In the genomic region with DNA sequence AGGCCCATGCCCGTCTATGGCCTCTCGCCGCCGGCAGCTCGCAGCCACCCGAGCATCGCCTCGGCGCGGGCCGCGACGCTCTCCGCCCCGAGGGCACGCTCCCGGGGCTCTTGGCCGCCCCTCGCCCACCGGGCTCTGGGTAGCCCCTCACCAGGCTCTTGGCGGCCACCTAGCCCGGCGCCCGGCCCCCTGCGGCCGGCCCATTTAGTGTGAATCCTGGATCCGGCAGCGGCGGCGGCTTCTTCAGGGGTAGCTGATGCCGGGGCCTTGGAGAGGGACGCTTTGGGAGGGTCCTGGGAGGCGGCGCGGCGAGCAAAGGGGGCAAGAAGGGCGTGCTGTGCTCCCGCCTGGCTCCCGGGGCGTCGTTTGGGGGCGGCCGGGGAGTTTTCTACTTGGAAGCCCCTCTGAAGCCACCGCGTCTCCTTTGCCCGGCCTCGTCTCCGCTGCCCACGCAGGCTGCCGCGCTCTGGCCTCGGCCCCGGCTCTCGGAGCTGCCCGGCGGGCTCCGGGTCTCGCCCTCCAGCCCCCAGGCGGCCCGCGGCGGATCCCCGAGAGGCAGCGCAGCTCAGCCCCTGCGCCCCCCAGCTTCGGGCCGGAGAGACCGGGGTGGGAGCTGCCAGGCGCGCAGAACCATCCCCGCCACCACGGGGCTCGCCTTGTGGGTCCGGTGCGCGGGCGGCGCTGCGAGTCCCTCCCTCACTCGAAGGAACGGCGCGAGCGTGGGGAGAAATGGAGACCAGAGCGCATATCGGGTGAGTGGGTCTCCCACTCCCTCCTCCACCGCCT, we compare ENCODE assay signal across 1 cellular context.
TF ChIP-seq lines count a peak whose summit lies in the region.

No MANE protein-coding gene starts in this region.

TF ChIP-seq in HepG2, 621 proteins besides CTCF, POLR2A, EP300 and RAD21 (continued from another document and continues in another):
- TF ChIP-seq, protein P1, sequence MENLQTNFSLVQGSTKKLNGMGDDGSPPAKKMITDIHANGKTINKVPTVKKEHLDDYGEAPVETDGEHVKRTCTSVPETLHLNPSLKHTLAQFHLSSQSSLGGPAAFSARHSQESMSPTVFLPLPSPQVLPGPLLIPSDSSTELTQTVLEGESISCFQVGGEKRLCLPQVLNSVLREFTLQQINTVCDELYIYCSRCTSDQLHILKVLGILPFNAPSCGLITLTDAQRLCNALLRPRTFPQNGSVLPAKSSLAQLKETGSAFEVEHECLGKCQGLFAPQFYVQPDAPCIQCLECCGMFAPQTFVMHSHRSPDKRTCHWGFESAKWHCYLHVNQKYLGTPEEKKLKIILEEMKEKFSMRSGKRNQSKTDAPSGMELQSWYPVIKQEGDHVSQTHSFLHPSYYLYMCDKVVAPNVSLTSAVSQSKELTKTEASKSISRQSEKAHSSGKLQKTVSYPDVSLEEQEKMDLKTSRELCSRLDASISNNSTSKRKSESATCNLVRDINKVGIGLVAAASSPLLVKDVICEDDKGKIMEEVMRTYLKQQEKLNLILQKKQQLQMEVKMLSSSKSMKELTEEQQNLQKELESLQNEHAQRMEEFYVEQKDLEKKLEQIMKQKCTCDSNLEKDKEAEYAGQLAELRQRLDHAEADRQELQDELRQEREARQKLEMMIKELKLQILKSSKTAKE (CRISPR knock-in tag; IDR thresholded peaks at IDR 0.05; ENCODE audit: borderline replicate concordance): no peak
- TF ChIP-seq, protein P2, sequence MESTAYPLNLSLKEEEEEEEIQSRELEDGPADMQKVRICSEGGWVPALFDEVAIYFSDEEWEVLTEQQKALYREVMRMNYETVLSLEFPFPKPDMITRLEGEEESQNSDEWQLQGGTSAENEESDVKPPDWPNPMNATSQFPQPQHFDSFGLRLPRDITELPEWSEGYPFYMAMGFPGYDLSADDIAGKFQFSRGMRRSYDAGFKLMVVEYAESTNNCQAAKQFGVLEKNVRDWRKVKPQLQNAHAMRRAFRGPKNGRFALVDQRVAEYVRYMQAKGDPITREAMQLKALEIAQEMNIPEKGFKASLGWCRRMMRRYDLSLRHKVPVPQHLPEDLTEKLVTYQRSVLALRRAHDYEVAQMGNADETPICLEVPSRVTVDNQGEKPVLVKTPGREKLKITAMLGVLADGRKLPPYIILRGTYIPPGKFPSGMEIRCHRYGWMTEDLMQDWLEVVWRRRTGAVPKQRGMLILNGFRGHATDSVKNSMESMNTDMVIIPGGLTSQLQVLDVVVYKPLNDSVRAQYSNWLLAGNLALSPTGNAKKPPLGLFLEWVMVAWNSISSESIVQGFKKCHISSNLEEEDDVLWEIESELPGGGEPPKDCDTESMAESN (CRISPR knock-in tag; conservative IDR thresholded peaks at IDR 0.05): no peak
- TF ChIP-seq, protein P3, sequence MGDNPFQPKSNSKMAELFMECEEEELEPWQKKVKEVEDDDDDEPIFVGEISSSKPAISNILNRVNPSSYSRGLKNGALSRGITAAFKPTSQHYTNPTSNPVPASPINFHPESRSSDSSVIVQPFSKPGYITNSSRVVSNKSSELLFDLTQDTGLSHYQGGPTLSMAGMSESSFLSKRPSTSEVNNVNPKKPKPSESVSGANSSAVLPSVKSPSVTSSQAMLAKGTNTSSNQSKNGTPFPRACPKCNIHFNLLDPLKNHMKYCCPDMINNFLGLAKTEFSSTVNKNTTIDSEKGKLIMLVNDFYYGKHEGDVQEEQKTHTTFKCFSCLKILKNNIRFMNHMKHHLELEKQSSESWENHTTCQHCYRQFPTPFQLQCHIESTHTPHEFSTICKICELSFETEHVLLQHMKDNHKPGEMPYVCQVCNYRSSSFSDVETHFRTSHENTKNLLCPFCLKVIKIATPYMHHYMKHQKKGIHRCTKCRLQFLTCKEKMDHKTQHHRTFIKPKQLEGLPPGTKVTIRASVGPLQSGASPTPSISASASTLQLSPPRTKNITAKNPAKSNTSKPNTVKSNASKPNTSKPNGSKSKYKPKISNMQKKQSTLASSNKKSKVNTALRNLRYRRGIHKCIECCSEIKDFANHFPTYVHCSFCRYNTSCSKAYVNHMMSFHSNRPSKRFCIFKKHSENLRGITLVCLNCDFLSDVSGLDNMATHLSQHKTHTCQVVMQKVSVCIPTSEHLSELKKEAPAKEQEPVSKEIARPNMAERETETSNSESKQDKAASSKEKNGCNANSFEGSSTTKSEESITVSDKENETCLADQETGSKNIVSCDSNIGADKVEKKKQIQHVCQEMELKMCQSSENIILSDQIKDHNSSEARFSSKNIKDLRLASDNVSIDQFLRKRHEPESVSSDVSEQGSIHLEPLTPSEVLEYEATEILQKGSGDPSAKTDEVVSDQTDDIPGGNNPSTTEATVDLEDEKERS (CRISPR knock-in tag; IDR thresholded peaks at IDR 0.05): no peak
- TF ChIP-seq CCDC6 (CRISPR knock-in tag; IDR thresholded peaks at IDR 0.05): peak; percentile 68; the same call in 1 of the 2 replicates
- TF ChIP-seq, protein P4, sequence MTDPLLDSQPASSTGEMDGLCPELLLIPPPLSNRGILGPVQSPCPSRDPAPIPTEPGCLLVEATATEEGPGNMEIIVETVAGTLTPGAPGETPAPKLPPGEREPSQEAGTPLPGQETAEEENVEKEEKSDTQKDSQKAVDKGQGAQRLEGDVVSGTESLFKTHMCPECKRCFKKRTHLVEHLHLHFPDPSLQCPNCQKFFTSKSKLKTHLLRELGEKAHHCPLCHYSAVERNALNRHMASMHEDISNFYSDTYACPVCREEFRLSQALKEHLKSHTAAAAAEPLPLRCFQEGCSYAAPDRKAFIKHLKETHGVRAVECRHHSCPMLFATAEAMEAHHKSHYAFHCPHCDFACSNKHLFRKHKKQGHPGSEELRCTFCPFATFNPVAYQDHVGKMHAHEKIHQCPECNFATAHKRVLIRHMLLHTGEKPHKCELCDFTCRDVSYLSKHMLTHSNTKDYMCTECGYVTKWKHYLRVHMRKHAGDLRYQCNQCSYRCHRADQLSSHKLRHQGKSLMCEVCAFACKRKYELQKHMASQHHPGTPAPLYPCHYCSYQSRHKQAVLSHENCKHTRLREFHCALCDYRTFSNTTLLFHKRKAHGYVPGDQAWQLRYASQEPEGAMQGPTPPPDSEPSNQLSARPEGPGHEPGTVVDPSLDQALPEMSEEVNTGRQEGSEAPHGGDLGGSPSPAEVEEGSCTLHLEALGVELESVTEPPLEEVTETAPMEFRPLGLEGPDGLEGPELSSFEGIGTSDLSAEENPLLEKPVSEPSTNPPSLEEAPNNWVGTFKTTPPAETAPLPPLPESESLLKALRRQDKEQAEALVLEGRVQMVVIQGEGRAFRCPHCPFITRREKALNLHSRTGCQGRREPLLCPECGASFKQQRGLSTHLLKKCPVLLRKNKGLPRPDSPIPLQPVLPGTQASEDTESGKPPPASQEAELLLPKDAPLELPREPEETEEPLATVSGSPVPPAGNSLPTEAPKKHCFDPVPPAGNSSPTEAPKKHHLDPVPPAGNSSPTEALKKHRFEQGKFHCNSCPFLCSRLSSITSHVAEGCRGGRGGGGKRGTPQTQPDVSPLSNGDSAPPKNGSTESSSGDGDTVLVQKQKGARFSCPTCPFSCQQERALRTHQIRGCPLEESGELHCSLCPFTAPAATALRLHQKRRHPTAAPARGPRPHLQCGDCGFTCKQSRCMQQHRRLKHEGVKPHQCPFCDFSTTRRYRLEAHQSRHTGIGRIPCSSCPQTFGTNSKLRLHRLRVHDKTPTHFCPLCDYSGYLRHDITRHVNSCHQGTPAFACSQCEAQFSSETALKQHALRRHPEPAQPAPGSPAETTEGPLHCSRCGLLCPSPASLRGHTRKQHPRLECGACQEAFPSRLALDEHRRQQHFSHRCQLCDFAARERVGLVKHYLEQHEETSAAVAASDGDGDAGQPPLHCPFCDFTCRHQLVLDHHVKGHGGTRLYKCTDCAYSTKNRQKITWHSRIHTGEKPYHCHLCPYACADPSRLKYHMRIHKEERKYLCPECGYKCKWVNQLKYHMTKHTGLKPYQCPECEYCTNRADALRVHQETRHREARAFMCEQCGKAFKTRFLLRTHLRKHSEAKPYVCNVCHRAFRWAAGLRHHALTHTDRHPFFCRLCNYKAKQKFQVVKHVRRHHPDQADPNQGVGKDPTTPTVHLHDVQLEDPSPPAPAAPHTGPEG (CRISPR knock-in tag; IDR thresholded peaks at IDR 0.05): no peak
- TF ChIP-seq, protein P5, sequence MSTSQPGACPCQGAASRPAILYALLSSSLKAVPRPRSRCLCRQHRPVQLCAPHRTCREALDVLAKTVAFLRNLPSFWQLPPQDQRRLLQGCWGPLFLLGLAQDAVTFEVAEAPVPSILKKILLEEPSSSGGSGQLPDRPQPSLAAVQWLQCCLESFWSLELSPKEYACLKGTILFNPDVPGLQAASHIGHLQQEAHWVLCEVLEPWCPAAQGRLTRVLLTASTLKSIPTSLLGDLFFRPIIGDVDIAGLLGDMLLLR (CRISPR knock-in tag; IDR thresholded peaks at IDR 0.05): no peak
- TF ChIP-seq, protein P6, sequence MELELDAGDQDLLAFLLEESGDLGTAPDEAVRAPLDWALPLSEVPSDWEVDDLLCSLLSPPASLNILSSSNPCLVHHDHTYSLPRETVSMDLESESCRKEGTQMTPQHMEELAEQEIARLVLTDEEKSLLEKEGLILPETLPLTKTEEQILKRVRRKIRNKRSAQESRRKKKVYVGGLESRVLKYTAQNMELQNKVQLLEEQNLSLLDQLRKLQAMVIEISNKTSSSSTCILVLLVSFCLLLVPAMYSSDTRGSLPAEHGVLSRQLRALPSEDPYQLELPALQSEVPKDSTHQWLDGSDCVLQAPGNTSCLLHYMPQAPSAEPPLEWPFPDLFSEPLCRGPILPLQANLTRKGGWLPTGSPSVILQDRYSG (CRISPR knock-in tag; IDR thresholded peaks at IDR 0.05): no peak
- no peak for TF ChIP-seq HOXA5 (CRISPR knock-in tag; IDR thresholded peaks at IDR 0.05)
- TF ChIP-seq, protein P7, sequence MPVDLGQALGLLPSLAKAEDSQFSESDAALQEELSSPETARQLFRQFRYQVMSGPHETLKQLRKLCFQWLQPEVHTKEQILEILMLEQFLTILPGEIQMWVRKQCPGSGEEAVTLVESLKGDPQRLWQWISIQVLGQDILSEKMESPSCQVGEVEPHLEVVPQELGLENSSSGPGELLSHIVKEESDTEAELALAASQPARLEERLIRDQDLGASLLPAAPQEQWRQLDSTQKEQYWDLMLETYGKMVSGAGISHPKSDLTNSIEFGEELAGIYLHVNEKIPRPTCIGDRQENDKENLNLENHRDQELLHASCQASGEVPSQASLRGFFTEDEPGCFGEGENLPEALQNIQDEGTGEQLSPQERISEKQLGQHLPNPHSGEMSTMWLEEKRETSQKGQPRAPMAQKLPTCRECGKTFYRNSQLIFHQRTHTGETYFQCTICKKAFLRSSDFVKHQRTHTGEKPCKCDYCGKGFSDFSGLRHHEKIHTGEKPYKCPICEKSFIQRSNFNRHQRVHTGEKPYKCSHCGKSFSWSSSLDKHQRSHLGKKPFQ (CRISPR knock-in tag; IDR thresholded peaks at IDR 0.05; ENCODE audit: insufficient replicate concordance): peak; percentile 87
- TF ChIP-seq ZNF766 (CRISPR knock-in tag; IDR thresholded peaks at IDR 0.05; ENCODE audit: borderline replicate concordance): no peak
- TF ChIP-seq, protein P8, sequence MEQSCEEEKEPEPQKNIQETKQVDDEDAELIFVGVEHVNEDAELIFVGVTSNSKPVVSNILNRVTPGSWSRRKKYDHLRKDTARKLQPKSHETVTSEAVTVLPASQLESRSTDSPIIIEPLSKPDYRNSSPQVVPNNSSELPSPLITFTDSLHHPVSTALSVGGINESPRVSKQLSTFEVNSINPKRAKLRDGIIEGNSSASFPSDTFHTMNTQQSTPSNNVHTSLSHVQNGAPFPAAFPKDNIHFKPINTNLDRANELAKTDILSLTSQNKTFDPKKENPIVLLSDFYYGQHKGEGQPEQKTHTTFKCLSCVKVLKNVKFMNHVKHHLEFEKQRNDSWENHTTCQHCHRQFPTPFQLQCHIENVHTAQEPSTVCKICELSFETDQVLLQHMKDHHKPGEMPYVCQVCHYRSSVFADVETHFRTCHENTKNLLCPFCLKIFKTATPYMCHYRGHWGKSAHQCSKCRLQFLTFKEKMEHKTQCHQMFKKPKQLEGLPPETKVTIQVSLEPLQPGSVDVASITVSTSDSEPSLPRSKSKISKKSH (CRISPR knock-in tag; IDR thresholded peaks at IDR 0.05; ENCODE audit: borderline replicate concordance): no peak
- TF ChIP-seq, protein P9, sequence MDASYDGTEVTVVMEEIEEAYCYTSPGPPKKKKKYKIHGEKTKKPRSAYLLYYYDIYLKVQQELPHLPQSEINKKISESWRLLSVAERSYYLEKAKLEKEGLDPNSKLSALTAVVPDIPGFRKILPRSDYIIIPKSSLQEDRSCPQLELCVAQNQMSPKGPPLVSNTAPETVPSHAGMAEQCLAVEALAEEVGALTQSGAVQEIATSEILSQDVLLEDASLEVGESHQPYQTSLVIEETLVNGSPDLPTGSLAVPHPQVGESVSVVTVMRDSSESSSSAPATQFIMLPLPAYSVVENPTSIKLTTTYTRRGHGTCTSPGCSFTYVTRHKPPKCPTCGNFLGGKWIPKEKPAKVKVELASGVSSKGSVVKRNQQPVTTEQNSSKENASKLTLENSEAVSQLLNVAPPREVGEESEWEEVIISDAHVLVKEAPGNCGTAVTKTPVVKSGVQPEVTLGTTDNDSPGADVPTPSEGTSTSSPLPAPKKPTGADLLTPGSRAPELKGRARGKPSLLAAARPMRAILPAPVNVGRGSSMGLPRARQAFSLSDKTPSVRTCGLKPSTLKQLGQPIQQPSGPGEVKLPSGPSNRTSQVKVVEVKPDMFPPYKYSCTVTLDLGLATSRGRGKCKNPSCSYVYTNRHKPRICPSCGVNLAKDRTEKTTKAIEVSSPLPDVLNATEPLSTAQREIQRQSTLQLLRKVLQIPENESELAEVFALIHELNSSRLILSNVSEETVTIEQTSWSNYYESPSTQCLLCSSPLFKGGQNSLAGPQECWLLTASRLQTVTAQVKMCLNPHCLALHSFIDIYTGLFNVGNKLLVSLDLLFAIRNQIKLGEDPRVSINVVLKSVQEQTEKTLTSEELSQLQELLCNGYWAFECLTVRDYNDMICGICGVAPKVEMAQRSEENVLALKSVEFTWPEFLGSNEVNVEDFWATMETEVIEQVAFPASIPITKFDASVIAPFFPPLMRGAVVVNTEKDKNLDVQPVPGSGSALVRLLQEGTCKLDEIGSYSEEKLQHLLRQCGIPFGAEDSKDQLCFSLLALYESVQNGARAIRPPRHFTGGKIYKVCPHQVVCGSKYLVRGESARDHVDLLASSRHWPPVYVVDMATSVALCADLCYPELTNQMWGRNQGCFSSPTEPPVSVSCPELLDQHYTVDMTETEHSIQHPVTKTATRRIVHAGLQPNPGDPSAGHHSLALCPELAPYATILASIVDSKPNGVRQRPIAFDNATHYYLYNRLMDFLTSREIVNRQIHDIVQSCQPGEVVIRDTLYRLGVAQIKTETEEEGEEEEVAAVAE (CRISPR knock-in tag; IDR thresholded peaks at IDR 0.05; ENCODE audit: borderline replicate concordance): no peak
- TF ChIP-seq ZNF703 (CRISPR knock-in tag; IDR thresholded peaks at IDR 0.05; ENCODE audit: borderline replicate concordance): 0 out of 2 replicates have a peak, but pooled peaks have one; percentile 55
- TF ChIP-seq SIX4 (CRISPR knock-in tag; IDR thresholded peaks at IDR 0.05): no peak
- TF ChIP-seq ZNF607 (CRISPR knock-in tag; IDR thresholded peaks at IDR 0.05; ENCODE audit: borderline replicate concordance): 0 out of 2 replicates have a peak, but pooled peaks have one; percentile 24
- TF ChIP-seq, protein P10, sequence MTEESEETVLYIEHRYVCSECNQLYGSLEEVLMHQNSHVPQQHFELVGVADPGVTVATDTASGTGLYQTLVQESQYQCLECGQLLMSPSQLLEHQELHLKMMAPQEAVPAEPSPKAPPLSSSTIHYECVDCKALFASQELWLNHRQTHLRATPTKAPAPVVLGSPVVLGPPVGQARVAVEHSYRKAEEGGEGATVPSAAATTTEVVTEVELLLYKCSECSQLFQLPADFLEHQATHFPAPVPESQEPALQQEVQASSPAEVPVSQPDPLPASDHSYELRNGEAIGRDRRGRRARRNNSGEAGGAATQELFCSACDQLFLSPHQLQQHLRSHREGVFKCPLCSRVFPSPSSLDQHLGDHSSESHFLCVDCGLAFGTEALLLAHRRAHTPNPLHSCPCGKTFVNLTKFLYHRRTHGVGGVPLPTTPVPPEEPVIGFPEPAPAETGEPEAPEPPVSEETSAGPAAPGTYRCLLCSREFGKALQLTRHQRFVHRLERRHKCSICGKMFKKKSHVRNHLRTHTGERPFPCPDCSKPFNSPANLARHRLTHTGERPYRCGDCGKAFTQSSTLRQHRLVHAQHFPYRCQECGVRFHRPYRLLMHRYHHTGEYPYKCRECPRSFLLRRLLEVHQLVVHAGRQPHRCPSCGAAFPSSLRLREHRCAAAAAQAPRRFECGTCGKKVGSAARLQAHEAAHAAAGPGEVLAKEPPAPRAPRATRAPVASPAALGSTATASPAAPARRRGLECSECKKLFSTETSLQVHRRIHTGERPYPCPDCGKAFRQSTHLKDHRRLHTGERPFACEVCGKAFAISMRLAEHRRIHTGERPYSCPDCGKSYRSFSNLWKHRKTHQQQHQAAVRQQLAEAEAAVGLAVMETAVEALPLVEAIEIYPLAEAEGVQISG (CRISPR knock-in tag; IDR thresholded peaks at IDR 0.05): no peak
